Comparison of ENCODE assay signal across 1 cellular context in genomic region chr22:20748082-20748481, GRCh38.
TF ChIP-seq lines count a peak whose summit lies in the region.

No MANE protein-coding gene starts in this region.

TF ChIP-seq in GM12878, 131 proteins besides CTCF, POLR2A, EP300 and RAD21 (continued from another document):
- no peak for TF ChIP-seq E2F8 (IDR thresholded peaks at IDR 0.05; ENCODE audit: low read depth, partially characterized antibody)
- no peak for TF ChIP-seq EED (IDR thresholded peaks at IDR 0.05; ENCODE audit: low read depth)
- no peak for TF ChIP-seq MLLT1 (IDR thresholded peaks at IDR 0.05)
- TF ChIP-seq IKZF1 (conservative IDR thresholded peaks at IDR 0.05): no peak
- no peak for TF ChIP-seq USF1 (IDR thresholded peaks at IDR 0.05; ENCODE audit: borderline replicate concordance, extremely low read length, insufficient read depth, low read depth, low read length)
- TF ChIP-seq CHD2 (IDR thresholded peaks at IDR 0.05; ENCODE audit: borderline replicate concordance, low read depth, low read length): no peak
- no peak for TF ChIP-seq SP1 (IDR thresholded peaks at IDR 0.05; ENCODE audit: low read depth, low read length)
- TF ChIP-seq ASH2L (IDR thresholded peaks at IDR 0.05; ENCODE audit: borderline replicate concordance, low read depth): no peak
- no peak for TF ChIP-seq NBN (IDR thresholded peaks at IDR 0.05)
- TF ChIP-seq TCF3 (IDR thresholded peaks at IDR 0.05; ENCODE audit: borderline replicate concordance, insufficient read depth, low read depth, low read length): no peak
- TF ChIP-seq CBFB (IDR thresholded peaks at IDR 0.05; ENCODE audit: low read depth): no peak
- no peak for TF ChIP-seq MEF2A (IDR thresholded peaks at IDR 0.05; ENCODE audit: insufficient read depth, low read depth, low read length)
- TF ChIP-seq PRDM15 (CRISPR knock-in tag; IDR thresholded peaks at IDR 0.05): no peak
- no peak for TF ChIP-seq NR2C1 (IDR thresholded peaks at IDR 0.05)
- TF ChIP-seq MTA2 (IDR thresholded peaks at IDR 0.05; ENCODE audit: low read depth): no peak
